ENCODE assay signal across 8 cellular contexts in genomic region chr3:71583569-71584215, GRCh38. TPM values are rescaled to one million over a fixed set of nuclear protein-coding genes. Genes with fewer than 3 reads are reported as not detected.
DNase-seq lines count a peak whose midpoint lies in the region; ATAC-seq and TF ChIP-seq lines count a peak whose summit lies in the region.

TSS of gene FOXP1 (minus strand) at chr3:71583728. CDS start at chr3:71198381, 385,347 bp downstream.

- H3K27ac Mint-ChIP-seq in activated naive CD4-positive, alpha-beta T cell treated with anti-CD3 and anti-CD28 coated beads, Interleukin-2, amount 10 ng/mL, durations not matched to agents 7 days and 5 days = peak within 1 kb of the TSS; percentile 95
- H3K27ac Mint-ChIP-seq in neural crest cell (ENCODE audit: unreplicated experiment) = peak within 1 kb of the TSS; percentile 45

- no peaks in the 10 kb centered on the region for H3K36me3 ChIP-seq in SJCRH30
- H3K36me3 ChIP-seq in gastroesophageal sphincter = no peaks in the 10 kb centered on the region

- DNase-seq in KBM-7 = peak; percentile 65
- peak; percentile 5 to 20 for DNase-seq in SJCRH30
- DNase-seq in activated naive CD4-positive, alpha-beta T cell treated with anti-CD3 and anti-CD28 coated beads, Interleukin-2, amount 10 ng/mL, durations not matched to agents 7 days and 5 days = peak; percentile 66
- DNase-seq in neural crest cell (ENCODE audit: low read depth, low spot score) = peak; percentile 59

- H3K4me1 Mint-ChIP-seq in activated naive CD4-positive, alpha-beta T cell treated with anti-CD3 and anti-CD28 coated beads, Interleukin-2, amount 10 ng/mL, durations not matched to agents 7 days and 5 days = peaks cover 42% of the 10 kb centered on the region
- peaks cover 25% of the 10 kb centered on the region for H3K4me1 Mint-ChIP-seq in neural crest cell

- CTCF ChIA-PET in activated naive CD4-positive, alpha-beta T cell treated with anti-CD3 and anti-CD28 coated beads, Interleukin-2, amount 10 ng/mL, durations not matched to agents 7 days and 5 days (lab: Charles Lee) = interaction anchor here (1.2 to 2.5 kb wide), 2 partner anchors 596 to 1033 kb away, joined by 3 to 11 read pairs; no protein-coding TSS in a partner anchor

- H3K4me3 ChIP-seq in SJCRH30 (peak within 1 kb of the TSS; percentile 60), gastroesophageal sphincter (peak within 1 kb of the TSS; percentile 61 to 89)

- TF ChIP-seq POLR2A in gastroesophageal sphincter (IDR thresholded peaks at IDR 0.05) = peak; percentile 60 to 61

- peaks cover 50% of the 10 kb centered on the region for H3K27me3 Mint-ChIP-seq in activated naive CD4-positive, alpha-beta T cell treated with anti-CD3 and anti-CD28 coated beads, Interleukin-2, amount 10 ng/mL, durations not matched to agents 7 days and 5 days
- H3K27me3 Mint-ChIP-seq in neural crest cell (ENCODE audit: low read depth) = peaks cover 51% of the 10 kb centered on the region

- peaks cover 4% of the 10 kb centered on the region for H3K36me3 Mint-ChIP-seq in activated naive CD4-positive, alpha-beta T cell treated with anti-CD3 and anti-CD28 coated beads, Interleukin-2, amount 10 ng/mL, durations not matched to agents 7 days and 5 days
- no peaks in the 10 kb centered on the region for H3K36me3 Mint-ChIP-seq in neural crest cell (ENCODE audit: low read depth)

- ATAC-seq in GM18511 (IDR thresholded peaks at IDR 0.05; ENCODE audit: unreplicated experiment) (peak; percentile 52), gastroesophageal sphincter (peak; percentile 62), GM18873 (IDR thresholded peaks at IDR 0.05; ENCODE audit: low FRiP score, unreplicated experiment) (no peak)

- no peaks in the 10 kb centered on the region for H3K4me1 ChIP-seq in SJCRH30
- peaks cover 0 to 52% (median 0%) of the 10 kb centered on the region in 3 donors for H3K4me1 ChIP-seq in gastroesophageal sphincter

- H3K27me3 ChIP-seq in SJCRH30 (peaks cover 3% of the 10 kb centered on the region; the same call in 1 of the 2 replicates), gastroesophageal sphincter (no peaks in the 10 kb centered on the region)

- no peak within 1 kb of the TSS for H3K27ac ChIP-seq in SJCRH30
- H3K27ac ChIP-seq in gastroesophageal sphincter = peak within 1 kb of the TSS; percentile 96 to 100 (median 100)

- H3K9me3 ChIP-seq in SJCRH30 (replicated peaks) (no peaks in the 10 kb centered on the region), gastroesophageal sphincter (no peaks in the 10 kb centered on the region)

- WGBS in gastroesophageal sphincter (ENCODE audit: low coverage in 1 of 2), 2 donors = 1% methylated on average over 30 of the region's 70 CpGs; no CpG with 5 or more reads in 1 of the 2 donors

- TF ChIP-seq CTCF in gastroesophageal sphincter (IDR thresholded peaks at IDR 0.05) = peak in 1 of 4 experiments; percentile 11
- TF ChIP-seq CTCF in neural crest cell (conservative IDR thresholded peaks at IDR 0.05) = no peak
- no peak for TF ChIP-seq CTCF in subcutaneous adipose tissue (IDR thresholded peaks at IDR 0.05; ENCODE audit: low read depth)

- TF ChIP-seq EP300 in gastroesophageal sphincter (IDR thresholded peaks at IDR 0.05) = no peak

- in situ Hi-C loops in KBM-7 (cut with MboI; ENCODE audit: low pct_unique_long_range_greater_than_20kb, low sequenced_read_pairs) = no loop called here

- H3K4me3 Mint-ChIP-seq in activated naive CD4-positive, alpha-beta T cell treated with anti-CD3 and anti-CD28 coated beads, Interleukin-2, amount 10 ng/mL, durations not matched to agents 7 days and 5 days = peak within 1 kb of the TSS; percentile 93
- peak within 1 kb of the TSS; percentile 94 for H3K4me3 Mint-ChIP-seq in neural crest cell

- no peaks in the 10 kb centered on the region for H3K9me3 Mint-ChIP-seq in activated naive CD4-positive, alpha-beta T cell treated with anti-CD3 and anti-CD28 coated beads, Interleukin-2, amount 10 ng/mL, durations not matched to agents 7 days and 5 days
- no peaks in the 10 kb centered on the region for H3K9me3 Mint-ChIP-seq in neural crest cell

RNA-seq across cellular contexts. Expression of gene FOXP1, which starts in this region (rescaled TPM):
- total RNA-seq in SJCRH30 (2014; rRNA removed; shearing (Covaris generic)) = 21.6 and 24.8 TPM in 2 replicates
- total RNA-seq in gastroesophageal sphincter (100 to 1,000 TPM; 169 to 300 (median 202) TPM), neural crest cell (20.7 and 22.8 TPM in 2 replicates), subcutaneous adipose tissue (10 to 100 TPM; 70.5 to 96.7 (median 88.0) TPM)

Comparison
In these comparisons a context has a peak if more than half of its experiments do, and no peak if none do; other contexts are left out.
1. DNase-seq: peak in every context shown above with its lines; median percentile 66 in activated naive CD4-positive, alpha-beta T cell treated with anti-CD3 and anti-CD28 coated beads, Interleukin-2, amount 10 ng/mL, durations not matched to agents 7 days and 5 days; 65 in KBM-7; 59 in neural crest cell; 12 in SJCRH30.